ENCODE assay signal across 23 cellular contexts in the genomic region with DNA sequence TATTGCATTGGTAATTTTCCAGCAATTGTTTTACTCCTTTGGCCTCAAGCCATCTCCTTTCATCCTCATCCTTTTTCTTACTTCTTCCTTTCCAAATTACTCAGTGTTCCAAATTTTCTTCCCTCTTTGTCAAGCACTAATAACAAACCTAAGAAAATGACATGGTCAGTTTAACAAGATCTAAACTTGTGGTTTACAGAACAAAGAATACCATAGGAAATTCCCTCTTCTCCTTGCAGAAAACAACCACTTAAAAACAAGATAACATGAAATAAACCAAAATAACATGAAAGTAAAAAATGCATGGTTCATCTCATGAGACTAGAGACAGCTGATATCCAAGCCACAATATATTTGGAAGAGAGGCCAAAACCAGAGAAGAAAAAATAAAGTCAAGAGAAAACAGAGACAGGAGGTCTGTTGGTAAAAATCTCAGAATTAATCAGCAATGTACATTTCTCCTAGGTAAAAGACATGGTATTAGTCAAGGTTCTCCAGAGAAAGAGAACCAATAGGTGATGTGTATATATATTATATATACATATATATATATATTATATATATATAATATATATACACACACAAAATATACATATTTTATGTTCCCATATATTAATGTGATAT. TPM values are rescaled to one million over a fixed set of nuclear protein-coding genes. Genes with fewer than 3 reads are reported as not detected.
DNase-seq lines count a peak whose midpoint lies in the region; ATAC-seq and TF ChIP-seq lines count a peak whose summit lies in the region.
"Had no signal": no experiment of that assay in that cellular context is flagged by ENCODE, and none has a peak within 500 bp of the region (broad histone marks: within the 10 kb centered on the region; RNA-seq: fewer than 3 reads in every experiment).

No MANE protein-coding gene starts in this region.

- H3K4me3 ChIP-seq in GM06990 (replicated peaks; ENCODE audit: low read depth, low read length) (no peak overlapping the region), fibroblast of pulmonary artery (replicated peaks; ENCODE audit: low read depth, low read length) (no peak overlapping the region)
- H3K4me3 ChIP-seq: gastrocnemius medialis, GM23248 had no signal

- no peaks in the 10 kb centered on the region for H3K36me3 ChIP-seq in GM06990 (ENCODE audit: control insufficient read depth, insufficient read depth, low read length)
- H3K36me3 ChIP-seq: gastrocnemius medialis had no signal

- peak; percentile 13 for DNase-seq in GM06990 (ENCODE audit: extremely low read depth, insufficient read length)
- peak; percentile 41 for DNase-seq in fibroblast of pulmonary artery (ENCODE audit: low read depth)
- no peak for DNase-seq in posterior vena cava (ENCODE audit: low spot score)
- no peak for DNase-seq in AG08396 (ENCODE audit: low spot score)
- no peak for DNase-seq in left ventricle myocardium superior
- no peak for DNase-seq in activated CD4-positive, alpha-beta T cell treated with anti-CD3 and anti-CD28 coated beads for 36 hours
- DNase-seq: activated T-cell treated with anti-CD3 and anti-CD28 coated beads, Interleukin-2, amount 50 U/mL, for 1 hour; DMS153; gastrocnemius medialis; GM23248; KG1; NCI-H1048; NCI-H2081 treated with DMSO at 0.1 percent for 48 hours; NCI-H524; stimulated activated CD4-positive, alpha-beta T cell treated with anti-CD3 and anti-CD28 coated beads, Interleukin-15, amount 100 ng/mL, for 24 hours; stimulated activated naive CD4-positive, alpha-beta T cell treated with Interleukin-2 at 50 U/mL for 16 hours; SW 1271 had no signal

- H3K27me3 Mint-ChIP-seq in activated CD4-positive, alpha-beta T cell treated with anti-CD3 and anti-CD28 coated beads for 36 hours, result peaks cover 2% of the 10 kb centered on the region
- H3K27me3 Mint-ChIP-seq: type B pancreatic cell had no signal

- H3K4me3 Mint-ChIP-seq in activated CD4-positive, alpha-beta T cell treated with anti-CD3 and anti-CD28 coated beads for 36 hours, result no peak overlapping the region
- H3K4me3 Mint-ChIP-seq: activated naive CD4-positive, alpha-beta T cell treated with anti-CD3 and anti-CD28 coated beads, Interleukin-2, amount 50 U/mL, for 24 hours; brain; neural crest cell; type B pancreatic cell had no signal

- intact Hi-C loops in posterior vena cava (cut with DNase I) (no loop called here), left ventricle myocardium superior (cut with micrococcal nuclease) (no loop called here)
- intact Hi-C loops in activated CD4-positive, alpha-beta T cell treated with anti-CD3 and anti-CD28 coated beads for 36 hours (cut with DNase I, micrococcal nuclease), result no loop called here

- H3K9me3 Mint-ChIP-seq in activated CD4-positive, alpha-beta T cell treated with anti-CD3 and anti-CD28 coated beads for 36 hours (ENCODE audit: low read depth), result no peaks in the 10 kb centered on the region
- H3K9me3 Mint-ChIP-seq: activated naive CD4-positive, alpha-beta T cell treated with anti-CD3 and anti-CD28 coated beads, Interleukin-2, amount 50 U/mL, for 24 hours; brain; neural crest cell; type B pancreatic cell had no signal

- H3K4me1 Mint-ChIP-seq in activated CD4-positive, alpha-beta T cell treated with anti-CD3 and anti-CD28 coated beads for 36 hours, result peaks cover 8% of the 10 kb centered on the region
- H3K4me1 Mint-ChIP-seq: brain, neural crest cell had no signal

- no peak overlapping the region for H3K27ac Mint-ChIP-seq in activated CD4-positive, alpha-beta T cell treated with anti-CD3 and anti-CD28 coated beads for 36 hours
- H3K27ac Mint-ChIP-seq: activated naive CD4-positive, alpha-beta T cell treated with anti-CD3 and anti-CD28 coated beads, Interleukin-2, amount 50 U/mL, for 24 hours; brain; type B pancreatic cell had no signal

- TF ChIP-seq CTCF in GM06990 (IDR thresholded peaks at IDR 0.05; ENCODE audit: insufficient read depth, low read length, poor library complexity, severe bottlenecking) (no peak), fibroblast of pulmonary artery (IDR thresholded peaks at IDR 0.05; ENCODE audit: low read length, missing control alignments) (no peak)

- POLR2A ChIA-PET in activated CD4-positive, alpha-beta T cell treated with anti-CD3 and anti-CD28 coated beads for 36 hours (lab: Charles Lee), result no interaction called here

- no peaks in the 10 kb centered on the region for H3K27me3 ChIP-seq in GM06990 (replicated peaks; ENCODE audit: control insufficient read depth, insufficient read depth, low read length)
- H3K27me3 ChIP-seq: gastrocnemius medialis had no signal

- peak; percentile 47 for ATAC-seq in GM19463 (IDR thresholded peaks at IDR 0.05; ENCODE audit: unreplicated experiment)
- peak; percentile 67 for ATAC-seq in HG03039 (IDR thresholded peaks at IDR 0.05; ENCODE audit: unreplicated experiment)
- no peak for ATAC-seq in left ventricle myocardium superior
- ATAC-seq in activated CD4-positive, alpha-beta T cell treated with anti-CD3 and anti-CD28 coated beads for 36 hours, result no peak
- ATAC-seq: gastrocnemius medialis had no signal

- no peaks in the 10 kb centered on the region for H3K36me3 Mint-ChIP-seq in activated CD4-positive, alpha-beta T cell treated with anti-CD3 and anti-CD28 coated beads for 36 hours (ENCODE audit: low read depth)
- H3K36me3 Mint-ChIP-seq: activated naive CD4-positive, alpha-beta T cell treated with anti-CD3 and anti-CD28 coated beads, Interleukin-2, amount 50 U/mL, for 24 hours; brain; type B pancreatic cell had no signal

- CTCF ChIA-PET in activated CD4-positive, alpha-beta T cell treated with anti-CD3 and anti-CD28 coated beads for 36 hours (lab: Charles Lee), result no interaction called here

RNA-seq across cellular contexts. Expression of gene SENP6, which starts 51.0 kb away (rescaled TPM):
- total RNA-seq in posterior vena cava (100 to 1,000 TPM in 1 of 2 donors, 10 to 100 TPM in 1; 98.5 to 109 TPM), left ventricle myocardium superior (57.7 TPM)
- 10 to 100 TPM; 69.5 to 75.1 TPM for total RNA-seq in activated CD4-positive, alpha-beta T cell treated with anti-CD3 and anti-CD28 coated beads for 36 hours

RNA-seq across cellular contexts. Expression of gene FILIP1, which starts 57.1 kb away (rescaled TPM):
- total RNA-seq in posterior vena cava, result 10 to 100 TPM; 40.3 to 43.2 TPM
- total RNA-seq in left ventricle myocardium superior, result 156 TPM
- total RNA-seq in activated CD4-positive, alpha-beta T cell treated with anti-CD3 and anti-CD28 coated beads for 36 hours, result not detected

Comparison
In these comparisons a context has a peak if more than half of its experiments do, and no peak if none do; other contexts are left out.
1. DNase-seq: peak in GM06990 (single experiment) and fibroblast of pulmonary artery (single experiment); none in posterior vena cava (single experiment), AG08396 (single experiment), left ventricle myocardium superior (single experiment) and activated CD4-positive, alpha-beta T cell treated with anti-CD3 and anti-CD28 coated beads for 36 hours (single experiment).
2. ATAC-seq: peak in GM19463 (single experiment) and HG03039 (single experiment); none in left ventricle myocardium superior (single experiment) and activated CD4-positive, alpha-beta T cell treated with anti-CD3 and anti-CD28 coated beads for 36 hours (single experiment).
3. RNA of gene FILIP1, which starts 57.1 kb away (total RNA-seq): 156 TPM in left ventricle myocardium superior (single experiment) and 40.3 to 43.2 TPM in posterior vena cava; not detected in activated CD4-positive, alpha-beta T cell treated with anti-CD3 and anti-CD28 coated beads for 36 hours; every median in the first group is over 10 times any median in the second.